Comparison of ENCODE assay signal across 8 cellular contexts in the genomic region with DNA sequence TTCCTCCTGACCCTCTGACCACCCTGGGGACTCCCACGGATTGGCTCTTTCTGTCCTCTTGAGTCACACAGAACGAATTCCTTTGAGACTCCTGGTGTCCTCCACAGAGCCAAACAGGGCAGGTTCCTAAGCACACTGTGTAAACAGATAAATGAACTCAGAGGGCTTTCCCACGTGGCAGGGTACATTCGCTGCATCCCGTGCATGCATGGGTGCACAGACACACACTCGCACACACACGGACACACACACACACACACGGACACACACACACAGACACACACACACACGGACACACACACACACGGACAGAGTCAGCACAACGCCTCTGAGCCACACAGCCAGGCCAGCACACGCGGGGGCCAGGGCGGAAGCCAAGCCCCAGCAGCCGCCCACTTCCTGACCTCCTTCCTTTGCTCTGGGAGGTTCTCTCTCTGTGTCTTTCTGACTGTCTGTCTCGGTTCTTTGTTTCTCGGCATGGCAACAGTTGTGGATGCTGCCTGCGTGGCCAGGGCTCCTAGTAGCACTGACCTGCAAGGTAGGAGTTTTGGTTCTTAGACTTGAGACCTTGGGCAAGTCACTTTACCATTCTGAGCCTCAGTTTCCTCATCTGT.
DNase-seq lines count a peak whose midpoint lies in the region; ATAC-seq and TF ChIP-seq lines count a peak whose summit lies in the region.

No MANE protein-coding gene starts in this region.

- DNase-seq in activated effector memory CD4-positive, alpha-beta T cell treated with Interleukin-2 at 50 U/mL for 16 hours, result peak; percentile 60
- DNase-seq in hepatic stellate cell (ENCODE audit: low spot score) (peak; percentile 73), NCI-H1436 treated with DMSO at 0.1 percent for 48 hours (lab: John Stamatoyannopoulos, UW) (no peak), NCI-H187 (lab: John Stamatoyannopoulos, UW) (no peak)
- peak; percentile 37 to 59 (median 51) for DNase-seq in stimulated activated CD4-positive, alpha-beta T cell treated with anti-CD3 and anti-CD28 coated beads, Interleukin-12 subunit alpha, Interleukin-12 subunit beta, amount 100 ng/mL, for 48 hours (ENCODE audit: low read depth in 2 of 3, low spot score in 1 of 3)

- H3K27ac ChIP-seq in OCI-LY1 (ENCODE audit: low read depth, low read length, poor library complexity, severe bottlenecking), result peak overlapping the region; percentile 76

- H3K4me1 ChIP-seq in OCI-LY1 (ENCODE audit: insufficient read depth, low read length, severe bottlenecking), result peaks cover 26% of the 10 kb centered on the region

- no peaks in the 10 kb centered on the region for H3K9me2 ChIP-seq in OCI-LY1 (ENCODE audit: low read depth, low read length)

- H3K9ac ChIP-seq in OCI-LY1 (ENCODE audit: low read length), result peak overlapping the region; percentile 81

- H3K79me2 ChIP-seq in OCI-LY1 (ENCODE audit: insufficient read depth, low read length), result 0 out of 2 replicates have a peak, but pooled peaks cover 12% of the 10 kb centered on the region

- H3K27me3 ChIP-seq in OCI-LY1 (ENCODE audit: insufficient read depth, low read length), result no peaks in the 10 kb centered on the region

- no peaks in the 10 kb centered on the region for H4K20me1 ChIP-seq in OCI-LY1 (ENCODE audit: insufficient read depth, low read length)

- peak overlapping the region; percentile 71 for H3K4me3 ChIP-seq in OCI-LY1 (ENCODE audit: low read depth, low read length, poor library complexity, severe bottlenecking)

- no peak overlapping the region for H2AFZ ChIP-seq in OCI-LY1 (ENCODE audit: low read length)

- H3K4me2 ChIP-seq in OCI-LY1 (ENCODE audit: low read length), result peak overlapping the region; percentile 80

- no peaks in the 10 kb centered on the region for H3F3A ChIP-seq in OCI-LY1 (ENCODE audit: insufficient read depth, low read length)

- H3K9me3 ChIP-seq in OCI-LY1 (ENCODE audit: low read length), result no peaks in the 10 kb centered on the region

- no peak for TF ChIP-seq CTCF in OCI-LY1 (IDR thresholded peaks at IDR 0.05; ENCODE audit: low read length)

- peak; percentile 74 for ATAC-seq in GM18867 (IDR thresholded peaks at IDR 0.05; ENCODE audit: unreplicated experiment)
- ATAC-seq in HG02938 (IDR thresholded peaks at IDR 0.05; ENCODE audit: unreplicated experiment), result peak; percentile 66

- H3K36me3 ChIP-seq in OCI-LY1 (ENCODE audit: insufficient read depth, low read length), result peaks cover 6% of the 10 kb centered on the region

Comparison
In these comparisons a context has a peak if more than half of its experiments do, and no peak if none do; other contexts are left out.
1. DNase-seq: peak in activated effector memory CD4-positive, alpha-beta T cell treated with Interleukin-2 at 50 U/mL for 16 hours (single experiment), hepatic stellate cell (single experiment) and stimulated activated CD4-positive, alpha-beta T cell treated with anti-CD3 and anti-CD28 coated beads, Interleukin-12 subunit alpha, Interleukin-12 subunit beta, amount 100 ng/mL, for 48 hours (3 of 3); none in NCI-H1436 treated with DMSO at 0.1 percent for 48 hours (single experiment) and NCI-H187 (0 of 2).